Comparison of ENCODE assay signal across 34 cellular contexts in genomic region chr2:56500317-56500716, GRCh38.
"Had no signal": no experiment of that assay in that cellular context is flagged by ENCODE, and none has a peak within 500 bp of the region (broad histone marks: within the 10 kb centered on the region; RNA-seq: fewer than 3 reads in every experiment).

No MANE protein-coding gene starts in this region.

- H3K9me3 ChIP-seq: MG63 had no signal

- H3K36me3 ChIP-seq: MG63 had no signal

- H3K4me3 ChIP-seq: MG63 had no signal

- DNase-seq: Karpas-422, Kasumi-1, MG63, MM.1S, MV-4-11, NCI-H1048, NCI-H1092, NCI-H1092 treated with DMSO at 0.1 percent for 48 hours, NCI-H1105, NCI-H1105 treated with DMSO at 0.1 percent for 48 hours, NCI-H1417, NCI-H1417 treated with DMSO at 0.1 percent for 48 hours, NCI-H1436, NCI-H1436 treated with DMSO at 0.1 percent for 48 hours, NCI-H146, NCI-H1694, NCI-H1694 treated with DMSO at 0.1 percent for 48 hours, NCI-H187, NCI-H187 treated with DMSO at 0.1 percent for 48 hours, NCI-H1930, NCI-H2029, NCI-H2029 treated with DMSO at 0.1 percent for 48 hours, NCI-H2081, NCI-H2081 treated with DMSO at 0.1 percent for 48 hours, NCI-H2107, NCI-H2171, NCI-H2171 treated with DMSO at 0.1 percent for 48 hours, NCI-H2227 treated with DMSO at 0.1 percent for 48 hours, NCI-H226, NCI-H345, NCI-H446, NCI-H446 treated with DMSO at 0.1 percent for 48 hours, NCI-H510A, NCI-H510A treated with DMSO at 0.1 percent for 48 hours had no signal

- H3K27me3 ChIP-seq: MG63 had no signal
